28 cellular contexts compared by ENCODE assay signal in the genomic region with DNA sequence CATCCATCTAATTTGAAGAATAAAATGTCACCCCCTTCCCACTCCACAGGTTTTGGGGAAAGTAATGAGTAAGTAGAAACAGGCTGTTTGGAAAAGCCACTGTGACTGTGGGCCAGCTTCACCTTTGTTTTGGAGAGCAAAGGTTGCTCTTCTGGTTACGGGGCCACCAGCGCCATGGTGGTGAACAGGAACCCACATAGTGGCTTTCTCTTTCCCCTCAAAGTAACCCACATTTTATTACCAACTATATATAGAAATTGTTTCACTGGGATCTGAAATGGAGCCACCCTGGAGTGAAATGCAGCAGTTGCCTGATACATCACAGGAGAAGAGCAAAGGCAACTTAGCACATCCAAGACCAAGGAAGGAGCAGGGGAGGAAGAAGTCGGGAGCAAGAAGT.
DNase-seq lines count a peak whose midpoint lies in the region; ATAC-seq and TF ChIP-seq lines count a peak whose summit lies in the region.
"Had no signal": no experiment of that assay in that cellular context is flagged by ENCODE, and none has a peak within 500 bp of the region (broad histone marks: within the 10 kb centered on the region; RNA-seq: fewer than 3 reads in every experiment).

No MANE protein-coding gene starts in this region.

- no peaks in the 10 kb centered on the region for H3F3A ChIP-seq in SK-N-SH (replicated peaks; ENCODE audit: insufficient read depth)

- H3K9me3 ChIP-seq in CD4-positive, alpha-beta memory T cell (ENCODE audit: control insufficient read depth in 1 of 2, low read length in 2 of 2), result no peaks in the 10 kb centered on the region
- H3K9me3 ChIP-seq in SK-N-SH, result no peaks in the 10 kb centered on the region
- H3K9me3 ChIP-seq: ascending aorta, gastroesophageal sphincter, left lung, thoracic aorta had no signal

- H3K4me2 ChIP-seq in SK-N-SH, result no peak overlapping the region

- H4K20me1 ChIP-seq in SK-N-SH (ENCODE audit: insufficient read depth), result no peaks in the 10 kb centered on the region

- no peaks in the 10 kb centered on the region for H3K27me3 Mint-ChIP-seq in activated CD4-positive, alpha-beta T cell treated with anti-CD3 and anti-CD28 coated beads, Interleukin-2, amount 10 ng/mL, durations not matched to agents 7 days and 5 days
- H3K27me3 Mint-ChIP-seq in CD4-positive, alpha-beta memory T cell, result no peaks in the 10 kb centered on the region
- H3K27me3 Mint-ChIP-seq in WTC11 (ENCODE audit: low read depth), result no peaks in the 10 kb centered on the region
- H3K27me3 Mint-ChIP-seq in naive thymus-derived CD8-positive, alpha-beta T cell, result no peaks in the 10 kb centered on the region
- H3K27me3 Mint-ChIP-seq in MCF 10A (ENCODE audit: insufficient read depth, unreplicated experiment), result no peaks in the 10 kb centered on the region

- H3K79me2 ChIP-seq in SK-N-SH (ENCODE audit: insufficient read depth), result no peaks in the 10 kb centered on the region

- intact Hi-C loops in CD4-positive, alpha-beta memory T cell (cut with micrococcal nuclease), result loop anchor here (2.0 to 5.0 kb wide), 4 partner anchors 15 to 419 kb away; a partner anchor contains a TSS
- intact Hi-C loops in MCF 10A (cut with micrococcal nuclease), result no loop called here

- H3K27ac ChIP-seq in CD4-positive, alpha-beta memory T cell (ENCODE audit: low read depth, low read length), result no peak overlapping the region
- no peak overlapping the region for H3K27ac ChIP-seq in SK-N-SH (ENCODE audit: low read depth in 2 of 2, low read length in 1 of 2)
- H3K27ac ChIP-seq: ascending aorta, left lung, thoracic aorta had no signal

- peaks cover 17% of the 10 kb centered on the region for H3K9me3 Mint-ChIP-seq in activated CD4-positive, alpha-beta T cell treated with anti-CD3 and anti-CD28 coated beads, Interleukin-2, amount 10 ng/mL, durations not matched to agents 7 days and 5 days
- peaks cover 0 to 20% (median 10%) of the 10 kb centered on the region in 8 donors for H3K9me3 Mint-ChIP-seq in CD4-positive, alpha-beta memory T cell
- no peaks in the 10 kb centered on the region for H3K9me3 Mint-ChIP-seq in WTC11
- peaks cover 0 to 24% (median 8%) of the 10 kb centered on the region in 9 donors for H3K9me3 Mint-ChIP-seq in naive thymus-derived CD8-positive, alpha-beta T cell
- H3K9me3 Mint-ChIP-seq in MCF 10A (ENCODE audit: unreplicated experiment), result peaks cover 6% of the 10 kb centered on the region
- H3K9me3 Mint-ChIP-seq: neural crest cell had no signal

- H3K36me3 ChIP-seq in CD4-positive, alpha-beta memory T cell (ENCODE audit: insufficient read depth, low read length), result no peaks in the 10 kb centered on the region
- no peaks in the 10 kb centered on the region for H3K36me3 ChIP-seq in SK-N-SH (replicated peaks in 1 of 2; ENCODE audit: control insufficient read depth in 1 of 2, insufficient read depth in 2 of 2, low read length in 1 of 2)
- H3K36me3 ChIP-seq: ascending aorta, gastroesophageal sphincter, left lung, thoracic aorta had no signal

- no peak for TF ChIP-seq RAD21 in SK-N-SH (IDR thresholded peaks at IDR 0.05; ENCODE audit: low read length)

- H3K4me3 Mint-ChIP-seq in activated CD4-positive, alpha-beta T cell treated with anti-CD3 and anti-CD28 coated beads, Interleukin-2, amount 10 ng/mL, durations not matched to agents 7 days and 5 days, result peak overlapping the region; percentile 14
- peak overlapping the region in 7 of 8 donors; percentile 20 to 76 (median 40) for H3K4me3 Mint-ChIP-seq in CD4-positive, alpha-beta memory T cell
- H3K4me3 Mint-ChIP-seq in WTC11 (no peak overlapping the region), MCF 10A (ENCODE audit: unreplicated experiment) (no peak overlapping the region)
- H3K4me3 Mint-ChIP-seq in naive thymus-derived CD8-positive, alpha-beta T cell, result peak overlapping the region in 9 of 10 donors; percentile 12 to 97 (median 66)
- H3K4me3 Mint-ChIP-seq: neural crest cell had no signal

- TF ChIP-seq CTCF in WTC11 (IDR thresholded peaks at IDR 0.05) (no peak), SK-N-SH (IDR thresholded peaks at IDR 0.05) (no peak), MCF 10A (IDR thresholded peaks at IDR 0.05; ENCODE audit: unreplicated experiment) (no peak)

- no peak for TF ChIP-seq EP300 in SK-N-SH (IDR thresholded peaks at IDR 0.05; ENCODE audit: borderline replicate concordance in 1 of 2, low read depth in 1 of 2, low read length in 1 of 2)

- ATAC-seq in WTC11 (no peak), HG02623 (IDR thresholded peaks at IDR 0.05; ENCODE audit: unreplicated experiment) (no peak)
- ATAC-seq in naive thymus-derived CD8-positive, alpha-beta T cell, result no peak
- ATAC-seq: gastroesophageal sphincter, left lung, Panc1, right cardiac atrium had no signal

- no peak overlapping the region for H3K9ac ChIP-seq in SK-N-SH

- no peaks in the 10 kb centered on the region for H3K27me3 ChIP-seq in CD4-positive, alpha-beta memory T cell (ENCODE audit: insufficient read depth, low read length)
- no peaks in the 10 kb centered on the region for H3K27me3 ChIP-seq in SK-N-SH (ENCODE audit: insufficient read depth)
- H3K27me3 ChIP-seq: ascending aorta, gastroesophageal sphincter, left lung had no signal

- H3K4me1 Mint-ChIP-seq in activated CD4-positive, alpha-beta T cell treated with anti-CD3 and anti-CD28 coated beads, Interleukin-2, amount 10 ng/mL, durations not matched to agents 7 days and 5 days, result peaks cover 48% of the 10 kb centered on the region
- H3K4me1 Mint-ChIP-seq in CD4-positive, alpha-beta memory T cell, result peaks cover 23 to 63% (median 47%) of the 10 kb centered on the region in 4 donors
- H3K4me1 Mint-ChIP-seq in WTC11 (peaks cover 88% of the 10 kb centered on the region), MCF 10A (ENCODE audit: insufficient read depth, unreplicated experiment) (peaks cover 30% of the 10 kb centered on the region)
- peaks cover 24 to 57% (median 52%) of the 10 kb centered on the region in 4 donors for H3K4me1 Mint-ChIP-seq in naive thymus-derived CD8-positive, alpha-beta T cell

- H3K4me3 ChIP-seq in CD4-positive, alpha-beta memory T cell (ENCODE audit: low read length in 2 of 2), result no peak overlapping the region
- no peak overlapping the region for H3K4me3 ChIP-seq in SK-N-SH (ENCODE audit: low read depth in 2 of 2, low read length in 1 of 2)
- H3K4me3 ChIP-seq: ascending aorta, gastroesophageal sphincter, left lung, thoracic aorta had no signal

- H3K36me3 Mint-ChIP-seq in activated CD4-positive, alpha-beta T cell treated with anti-CD3 and anti-CD28 coated beads, Interleukin-2, amount 10 ng/mL, durations not matched to agents 7 days and 5 days (ENCODE audit: low read depth), result peaks cover 17% of the 10 kb centered on the region
- H3K36me3 Mint-ChIP-seq in CD4-positive, alpha-beta memory T cell, result peaks cover 12 to 27% of the 10 kb centered on the region in 2 donors
- peaks cover 13% of the 10 kb centered on the region for H3K36me3 Mint-ChIP-seq in WTC11
- peaks cover 6 to 17% (median 14%) of the 10 kb centered on the region in 3 donors for H3K36me3 Mint-ChIP-seq in naive thymus-derived CD8-positive, alpha-beta T cell
- H3K36me3 Mint-ChIP-seq in MCF 10A (ENCODE audit: insufficient read depth, unreplicated experiment), result no peaks in the 10 kb centered on the region

- no peak overlapping the region for H2AFZ ChIP-seq in SK-N-SH (ENCODE audit: low read depth)

- no TSS peak for BruUV-seq in MCF 10A (replicated peaks; lab: Mats Ljungman, UMichigan)

- peak; percentile 16 for DNase-seq in activated CD4-positive, alpha-beta T cell treated with anti-CD3 and anti-CD28 coated beads, Interleukin-2, amount 10 ng/mL, durations not matched to agents 7 days and 5 days
- no peak for DNase-seq in activated CD4-positive, alpha-beta T cell treated with anti-CD3 and anti-CD28 coated beads, Interleukin-2, amount 50 U/mL, for 48 hours
- no peak for DNase-seq in CD4-positive, alpha-beta memory T cell
- DNase-seq in WTC11 (ENCODE audit: low spot score), result no peak
- no peak for DNase-seq in naive thymus-derived CD8-positive, alpha-beta T cell
- no peak for DNase-seq in SK-N-SH
- DNase-seq in MCF 10A (ENCODE audit: unreplicated experiment), result no peak
- DNase-seq: 8988T; activated naive CD4-positive, alpha-beta T cell treated with anti-CD3 and anti-CD28 coated beads for 36 hours; Caco-2; DND-41; H7; hypothalamus; left lung; MV-4-11; NCI-H2171 treated with DMSO at 0.1 percent for 48 hours; NCI-H524; right cardiac atrium; SHP77 treated with DMSO at 0.1 percent for 48 hours; stimulated activated CD4-positive, alpha-beta T cell treated with anti-CD3 and anti-CD28 coated beads, Interleukin-4, amount 100 ng/mL, for 1 hour; stimulated activated naive CD4-positive, alpha-beta T cell had no signal

- peak overlapping the region; percentile 65 for H3K27ac Mint-ChIP-seq in activated CD4-positive, alpha-beta T cell treated with anti-CD3 and anti-CD28 coated beads, Interleukin-2, amount 10 ng/mL, durations not matched to agents 7 days and 5 days
- H3K27ac Mint-ChIP-seq in CD4-positive, alpha-beta memory T cell, result peak overlapping the region; percentile 51 to 100 (median 86)
- H3K27ac Mint-ChIP-seq in WTC11 (peak overlapping the region; percentile 41), MCF 10A (ENCODE audit: low read depth, unreplicated experiment) (no peak overlapping the region)
- peak overlapping the region; percentile 18 to 99 (median 87) for H3K27ac Mint-ChIP-seq in naive thymus-derived CD8-positive, alpha-beta T cell
- H3K27ac Mint-ChIP-seq: activated naive CD4-positive, alpha-beta T cell treated with anti-CD3 and anti-CD28 coated beads for 36 hours; mesothelial cell of epicardium had no signal

- CTCF ChIA-PET in activated CD4-positive, alpha-beta T cell treated with anti-CD3 and anti-CD28 coated beads, Interleukin-2, amount 10 ng/mL, durations not matched to agents 7 days and 5 days (lab: Charles Lee), result interaction anchor here (1.0 to 1.5 kb wide), 2 partner anchors 37 to 460 kb away, joined by 3 read pairs; no protein-coding TSS in a partner anchor
- CTCF ChIA-PET in CD4-positive, alpha-beta memory T cell (lab: Charles Lee; ENCODE audit: partially characterized antibody), result interaction anchor here (1.2 to 3.3 kb wide), 2 partner anchors 37 to 67 kb away, joined by 3 to 17 read pairs; no protein-coding TSS in a partner anchor
- CTCF ChIA-PET in WTC11 (lab: Charles Lee), result no interaction called here
- CTCF ChIA-PET in SK-N-SH (lab: Yijun Ruan, JAX), result interaction anchor here (1.2 kb wide), 1 partner anchor 66 kb away, joined by 4 read pairs; no protein-coding TSS in a partner anchor
- CTCF ChIA-PET in MCF 10A (lab: Yijun Ruan, JAX), result interaction anchor here (0.7 kb wide), 1 partner anchor 30 kb away, joined by 3 read pairs; no protein-coding TSS in a partner anchor

- POLR2A ChIA-PET in activated CD4-positive, alpha-beta T cell treated with anti-CD3 and anti-CD28 coated beads, Interleukin-2, amount 10 ng/mL, durations not matched to agents 7 days and 5 days (lab: Charles Lee), result no interaction called here
- POLR2A ChIA-PET in CD4-positive, alpha-beta memory T cell (lab: Charles Lee; ENCODE audit: partially characterized antibody), result interaction anchor here (6.4 kb wide), 1 partner anchor 16 kb away, joined by 113 read pairs; no protein-coding TSS in a partner anchor
- POLR2A ChIA-PET in WTC11 (lab: Charles Lee), result no interaction called here
- POLR2A ChIA-PET in naive thymus-derived CD8-positive, alpha-beta T cell (lab: Charles Lee), result no interaction called here
- POLR2A ChIA-PET in SK-N-SH (lab: Yijun Ruan, JAX), result no interaction called here
- POLR2A ChIA-PET in MCF 10A (lab: Yijun Ruan, JAX), result no interaction called here

- peaks cover 44% of the 10 kb centered on the region for H3K4me1 ChIP-seq in CD4-positive, alpha-beta memory T cell (ENCODE audit: insufficient read depth, low read length)
- H3K4me1 ChIP-seq in SK-N-SH (ENCODE audit: control insufficient read depth in 1 of 2, insufficient read depth in 2 of 2, low read depth in 1 of 2, low read length in 1 of 2), result peaks cover 0 to 15% of the 10 kb centered on the region in 2 experiments; a peak in 1 of 4 replicates
- H3K4me1 ChIP-seq: ascending aorta, Caco-2 had no signal

- no peaks in the 10 kb centered on the region for H3K9me2 ChIP-seq in SK-N-SH

- 97% methylated on average over 3 of the region's 3 CpGs for WGBS in SK-N-SH (ENCODE audit: low lambda C conversion rate)

Comparison
In these comparisons a context has a peak if more than half of its experiments do, and no peak if none do; other contexts are left out.
1. H3K4me3 Mint-ChIP-seq: peak in activated CD4-positive, alpha-beta T cell treated with anti-CD3 and anti-CD28 coated beads, Interleukin-2, amount 10 ng/mL, durations not matched to agents 7 days and 5 days (single experiment), CD4-positive, alpha-beta memory T cell (7 of 8) and naive thymus-derived CD8-positive, alpha-beta T cell (9 of 10); none in WTC11 (single experiment) and MCF 10A (single experiment).